ENCODE assay signal across 9 cellular contexts in genomic region chr11:69382131-69383128, GRCh38.
A peak's percentile ranks its signal among the peaks of the same experiment; 100 is the strongest.
DNase-seq lines count a peak whose midpoint lies in the region; ATAC-seq and TF ChIP-seq lines count a peak whose summit lies in the region.
"Had no signal": no experiment of that assay in that cellular context is flagged by ENCODE, and none has a peak within 500 bp of the region (broad histone marks: within the 10 kb centered on the region; RNA-seq: fewer than 3 reads in every experiment).

No MANE protein-coding gene starts in this region.

- no peak overlapping the region for H3K27ac Mint-ChIP-seq in CD8-positive, alpha-beta memory T cell
- H3K27ac Mint-ChIP-seq: T-helper 1 cell treated with Interleukin-12 subunit alpha and Interleukin-12 subunit beta and Interleukin-4 antibody, amounts not matched to agents 30 μg/mL and 1 μg/mL, for 36 hours had no signal

- H3K27me3 Mint-ChIP-seq in CD8-positive, alpha-beta memory T cell = peaks cover 0 to 5% of the 10 kb centered on the region in 2 donors

- peaks cover 0 to 1% (median 0%) of the 10 kb centered on the region in 3 donors for H3K4me1 Mint-ChIP-seq in CD8-positive, alpha-beta memory T cell

- TF ChIP-seq POLR2A in right lobe of liver (IDR thresholded peaks at IDR 0.05) = no peak

- peak overlapping the region in 1 of 7 donors; percentile 54 for H3K4me3 Mint-ChIP-seq in CD8-positive, alpha-beta memory T cell
- H3K4me3 Mint-ChIP-seq: T-helper 1 cell treated with Interleukin-12 subunit alpha and Interleukin-12 subunit beta and Interleukin-4 antibody, amounts not matched to agents 30 μg/mL and 1 μg/mL, for 36 hours had no signal

- peak in 2 of 5 donors; percentile 14 to 45 for DNase-seq in CD8-positive, alpha-beta memory T cell
- DNase-seq in NCI-H2171 treated with DMSO at 0.1 percent for 48 hours (lab: John Stamatoyannopoulos, UW) = peak; percentile 83
- DNase-seq in cardiac fibroblast (ENCODE audit: low read depth in 2 of 2) = peak; percentile 35 to 53
- DNase-seq in right lobe of liver = peak; percentile 41 to 68 (median 60)
- no peak for DNase-seq in stimulated activated CD4-positive, alpha-beta T cell treated with anti-CD3 and anti-CD28 coated beads, Interleukin-4, amount 100 ng/mL, for 4 hours
- DNase-seq in stimulated activated naive CD4-positive, alpha-beta T cell treated with Interleukin-2 at 50 U/mL for 16 hours (lab: John Stamatoyannopoulos, UW) = no peak
- no peak for DNase-seq in stimulated activated CD4-positive, alpha-beta T cell treated with anti-CD3 and anti-CD28 coated beads, Interleukin-4, amount 100 ng/mL, for 24 hours
- DNase-seq in SW 1271 (lab: John Stamatoyannopoulos, UW) = no peak

- H3K36me3 ChIP-seq in CD8-positive, alpha-beta memory T cell (ENCODE audit: insufficient read depth, low read length) = no peaks in the 10 kb centered on the region
- no peaks in the 10 kb centered on the region for H3K36me3 ChIP-seq in right lobe of liver

- H3K9me3 ChIP-seq in CD8-positive, alpha-beta memory T cell (ENCODE audit: low read length) = no peaks in the 10 kb centered on the region
- no peaks in the 10 kb centered on the region for H3K9me3 ChIP-seq in right lobe of liver

- no peak for TF ChIP-seq CTCF in cardiac fibroblast (IDR thresholded peaks at IDR 0.05; ENCODE audit: low read depth, low read length)
- TF ChIP-seq CTCF in right lobe of liver (IDR thresholded peaks at IDR 0.05) = no peak

- H3K4me1 ChIP-seq in CD8-positive, alpha-beta memory T cell (ENCODE audit: insufficient read depth, low read length) = no peaks in the 10 kb centered on the region
- H3K4me1 ChIP-seq in right lobe of liver = no peaks in the 10 kb centered on the region

- peak; percentile 58 to 78 (median 64) for ATAC-seq in right lobe of liver

- H3K9me3 Mint-ChIP-seq in CD8-positive, alpha-beta memory T cell = peaks cover 0 to 3% (median 0%) of the 10 kb centered on the region in 5 donors

- intact Hi-C loops in right lobe of liver (cut with DNase I) = no loop called here

- POLR2A ChIA-PET in CD8-positive, alpha-beta memory T cell (lab: Charles Lee) = no interaction called here

- no peak overlapping the region for H3K4me3 ChIP-seq in CD8-positive, alpha-beta memory T cell (ENCODE audit: low read length)
- H3K4me3 ChIP-seq in cardiac fibroblast (replicated peaks in 1 of 2; ENCODE audit: low read depth in 2 of 2, low read length in 2 of 2) (no peak overlapping the region), right lobe of liver (peak overlapping the region in 2 of 3 donors; percentile 4 to 9)

- peaks cover 0 to 3% (median 0%) of the 10 kb centered on the region in 3 donors for H3K36me3 Mint-ChIP-seq in CD8-positive, alpha-beta memory T cell

- H3K27me3 ChIP-seq in CD8-positive, alpha-beta memory T cell (ENCODE audit: insufficient read depth, low read length, poor library complexity, severe bottlenecking) = no peaks in the 10 kb centered on the region
- no peaks in the 10 kb centered on the region for H3K27me3 ChIP-seq in right lobe of liver

- 62% methylated on average over 6 of the region's 27 CpGs for WGBS in right lobe of liver (ENCODE audit: insufficient coverage, low coverage, low lambda C conversion rate, missing lambda C conversion rate)

- CTCF ChIA-PET in CD8-positive, alpha-beta memory T cell (lab: Charles Lee) = no interaction called here

- H3K27ac ChIP-seq in CD8-positive, alpha-beta memory T cell (ENCODE audit: low read depth, low read length) = peak overlapping the region; percentile 35
- peak overlapping the region in 1 of 3 donors; percentile 21 for H3K27ac ChIP-seq in right lobe of liver

Comparison
In these comparisons a context has a peak if more than half of its experiments do, and no peak if none do; other contexts are left out.
1. DNase-seq: peak in NCI-H2171 treated with DMSO at 0.1 percent for 48 hours (single experiment), cardiac fibroblast (2 of 2) and right lobe of liver (3 of 3); none in stimulated activated CD4-positive, alpha-beta T cell treated with anti-CD3 and anti-CD28 coated beads, Interleukin-4, amount 100 ng/mL, for 4 hours (0 of 2), stimulated activated naive CD4-positive, alpha-beta T cell treated with Interleukin-2 at 50 U/mL for 16 hours (single experiment), stimulated activated CD4-positive, alpha-beta T cell treated with anti-CD3 and anti-CD28 coated beads, Interleukin-4, amount 100 ng/mL, for 24 hours (single experiment) and SW 1271 (0 of 2).
2. H3K4me3 ChIP-seq: peak in right lobe of liver (2 of 3); none in CD8-positive, alpha-beta memory T cell (single experiment) and cardiac fibroblast (0 of 2).